16 cellular contexts compared by ENCODE assay signal in genomic region chr7:43531700-43532099, GRCh38.
"Had no signal": no experiment of that assay in that cellular context is flagged by ENCODE, and none has a peak within 500 bp of the region (broad histone marks: within the 10 kb centered on the region; RNA-seq: fewer than 3 reads in every experiment).

No MANE protein-coding gene starts in this region.

- H3K4me3 ChIP-seq: coronary artery, gastrocnemius medialis, lower lobe of right lung, spleen, thoracic aorta, upper lobe of left lung had no signal

- H3K9me3 ChIP-seq: gastrocnemius medialis, lower lobe of right lung, spleen, thoracic aorta, upper lobe of left lung had no signal

- H3K27ac ChIP-seq: brain microvascular endothelial cell, coronary artery, gastrocnemius medialis, lower lobe of right lung, parathyroid adenoma, spleen, thoracic aorta, upper lobe of left lung had no signal

- ATAC-seq: activated T-cell treated with anti-CD3 and anti-CD28 coated beads, Interleukin-2, amount 50 U/mL, for 4 hours; gastrocnemius medialis; lower lobe of right lung; stimulated activated memory B cell treated with anti-CD40 and anti-IgM and Interleukin-4, amounts not matched to agents 10 μg/mL and 1 μg/mL and 100 μg/mL, for 72 hours had no signal

- H3K4me1 ChIP-seq: gastrocnemius medialis, lower lobe of right lung, spleen, upper lobe of left lung had no signal

- H3K36me3 ChIP-seq: brain microvascular endothelial cell, gastrocnemius medialis, lower lobe of right lung, spleen, thoracic aorta, upper lobe of left lung had no signal

- DNase-seq: activated CD4-positive, alpha-beta T cell treated with anti-CD3 and anti-CD28 coated beads, Interleukin-2, amount 50 U/mL, for 1 hour; activated CD4-positive, CD25-positive, alpha-beta regulatory T cell treated with anti-CD3 and anti-CD28 coated beads, Interleukin-2, amount 50 U/mL, for 72 hours; activated CD8-positive, alpha-beta memory T cell treated with anti-CD3 and anti-CD28 coated beads, Interleukin-2, amount 50 U/mL, for 4 hours; activated naive CD4-positive, alpha-beta T cell treated with anti-CD3 and anti-CD28 coated beads for 36 hours; activated T-cell treated with anti-CD3 and anti-CD28 coated beads, Interleukin-2, amount 50 U/mL, for 4 hours; brain microvascular endothelial cell; erythroblast; gastrocnemius medialis; lower lobe of right lung; spleen; stimulated activated CD4-positive, alpha-beta T cell treated with anti-CD3 and anti-CD28 coated beads, Interleukin-4, amount 100 ng/mL, for 4 hours; upper lobe of left lung had no signal

- H3K27me3 ChIP-seq: brain microvascular endothelial cell, gastrocnemius medialis, spleen, upper lobe of left lung had no signal
